ENCODE assay signal across 2 cellular contexts in the genomic region with DNA sequence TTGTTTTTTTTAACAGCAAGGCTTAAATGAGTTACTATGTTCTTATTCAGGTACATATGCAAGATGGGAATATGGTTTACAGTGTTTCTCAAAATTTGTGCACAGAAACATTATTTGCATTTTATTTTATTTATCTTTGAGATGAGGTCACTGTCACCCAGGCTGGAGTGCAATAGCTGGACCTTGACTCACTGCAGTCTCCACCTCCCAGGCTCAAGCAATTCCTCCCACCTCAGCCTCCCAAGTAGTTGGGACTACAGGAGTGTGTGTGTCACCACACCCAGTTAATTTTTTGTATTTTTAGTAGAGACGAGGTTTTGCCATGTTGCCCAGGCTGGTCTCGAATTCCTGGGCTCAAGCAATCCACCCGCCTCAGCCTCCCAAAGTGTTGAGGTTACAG. TPM values are rescaled to one million over a fixed set of nuclear protein-coding genes. Genes with fewer than 3 reads are reported as not detected.
"Had no signal": no experiment of that assay in that cellular context is flagged by ENCODE, and none has a peak within 500 bp of the region (broad histone marks: within the 10 kb centered on the region; RNA-seq: fewer than 3 reads in every experiment).

No MANE protein-coding gene starts in this region.

RNA-seq across cellular contexts. Expression of a gene that starts 46.8 kb away (rescaled TPM):
- total RNA-seq: mononuclear cell; naive thymus-derived CD8-positive, alpha-beta T cell had no signal
